1 cellular context compared by ENCODE assay signal in the genomic region with DNA sequence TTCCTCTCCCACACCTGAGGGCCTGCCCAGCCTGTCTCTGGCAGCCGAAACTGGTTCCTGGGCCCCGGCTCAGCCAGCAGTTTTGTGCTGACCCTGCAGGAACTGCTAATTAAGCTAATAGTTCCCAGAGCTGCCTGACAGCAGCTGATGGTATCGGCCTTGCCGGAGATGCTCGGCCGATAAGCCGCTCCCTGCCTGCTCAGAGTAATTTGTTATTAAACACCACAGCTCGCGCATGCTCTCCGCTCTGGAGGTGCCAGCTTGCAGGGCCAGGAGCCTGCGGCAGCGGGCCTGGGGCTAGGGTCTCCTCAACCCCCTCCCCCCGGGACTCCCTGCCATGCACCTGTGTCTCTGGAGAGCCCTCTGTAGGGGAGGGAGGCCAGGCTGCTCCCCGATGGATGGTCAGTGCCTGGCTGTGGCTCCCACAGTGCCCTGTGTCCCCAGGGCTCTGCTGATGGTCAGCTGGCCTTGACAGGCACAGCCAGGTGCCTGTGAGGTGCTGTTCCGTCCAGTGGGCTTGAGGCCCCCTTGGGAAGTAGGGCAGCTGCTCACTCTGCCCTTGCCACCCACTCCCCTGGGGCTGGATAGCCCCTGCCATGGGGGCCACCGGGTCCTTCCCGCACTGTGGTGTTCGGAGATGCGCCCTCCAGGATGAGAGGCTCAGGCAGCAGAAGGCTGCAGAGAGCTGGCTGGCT.
TF ChIP-seq lines count a peak whose summit lies in the region.

No MANE protein-coding gene starts in this region.

TF ChIP-seq in GM23338, 12 proteins besides CTCF, POLR2A, EP300 and RAD21:
- TF ChIP-seq POLR2AphosphoS5 (IDR thresholded peaks at IDR 0.05; ENCODE audit: low read depth): no peak
- TF ChIP-seq NANOG (IDR thresholded peaks at IDR 0.05; ENCODE audit: borderline replicate concordance): no peak
TF ChIP-seq in GM23338: peak in this region for 0.
